9 cellular contexts compared by ENCODE assay signal in genomic region chr17:7042507-7043194, GRCh38. TPM values are rescaled to one million over a fixed set of nuclear protein-coding genes. Genes with fewer than 3 reads are reported as not detected.
DNase-seq lines count a peak whose midpoint lies in the region; ATAC-seq and TF ChIP-seq lines count a peak whose summit lies in the region.
"Had no signal": no experiment of that assay in that cellular context is flagged by ENCODE, and none has a peak within 500 bp of the region (broad histone marks: within the 10 kb centered on the region; RNA-seq: fewer than 3 reads in every experiment).

No MANE protein-coding gene starts in this region.

- no peaks in the 10 kb centered on the region for H3K27me3 ChIP-seq in upper lobe of right lung
- peaks cover 57% of the 10 kb centered on the region for H3K27me3 ChIP-seq in gastroesophageal sphincter

- TF ChIP-seq POLR2A in gastroesophageal sphincter (IDR thresholded peaks at IDR 0.05) = no peak

- peak overlapping the region; percentile 63 for H3K4me3 Mint-ChIP-seq in chondrocyte (ENCODE audit: unreplicated experiment)

- WGBS in gastroesophageal sphincter (ENCODE audit: low coverage in 1 of 2), 2 donors = 20% methylated on average over 9 of the region's 52 CpGs; no CpG with 5 or more reads in 1 of the 2 donors

- TF ChIP-seq EP300 in gastroesophageal sphincter (IDR thresholded peaks at IDR 0.05) = no peak

- intact Hi-C loops in mucosa of descending colon (cut with DNase I, micrococcal nuclease) = no loop called here
- intact Hi-C loops in upper lobe of right lung (cut with DNase I) = no loop called here

- peaks cover 20% of the 10 kb centered on the region for H3K4me1 Mint-ChIP-seq in chondrocyte (ENCODE audit: low read depth)

- H3K4me1 ChIP-seq in mucosa of descending colon (ENCODE audit: low read depth) (peaks cover 37% of the 10 kb centered on the region), upper lobe of right lung (peaks cover 37% of the 10 kb centered on the region), gastroesophageal sphincter (peaks cover 0 to 45% (median 25%) of the 10 kb centered on the region in 3 donors)

- TF ChIP-seq CTCF in chondrocyte (IDR thresholded peaks at IDR 0.05) = no peak
- TF ChIP-seq CTCF in mucosa of descending colon (IDR thresholded peaks at IDR 0.05) = no peak
- no peak for TF ChIP-seq CTCF in upper lobe of right lung (IDR thresholded peaks at IDR 0.05)
- no peak for TF ChIP-seq CTCF in gastroesophageal sphincter (IDR thresholded peaks at IDR 0.05)

- DNase-seq in activated CD4-positive, CD25-positive, alpha-beta regulatory T cell treated with anti-CD3 and anti-CD28 coated beads, Interleukin-2, amount 50 U/mL, for 72 hours = peak; percentile 55
- DNase-seq in chondrocyte (ENCODE audit: low spot score) = no peak
- DNase-seq in mucosa of descending colon = peak in 2 of 3 donors; percentile 50 to 62
- DNase-seq in upper lobe of right lung = no peak
- DNase-seq: NCI-H2029 treated with DMSO at 0.1 percent for 48 hours had no signal

- H3K36me3 Mint-ChIP-seq in chondrocyte (ENCODE audit: low read depth) = no peaks in the 10 kb centered on the region

- no peak for ATAC-seq in activated CD4-positive, CD25-positive, alpha-beta regulatory T cell treated with anti-CD3 and anti-CD28 coated beads, Interleukin-2, amount 50 U/mL, for 24 hours
- no peak for ATAC-seq in mucosa of descending colon
- no peak for ATAC-seq in upper lobe of right lung
- ATAC-seq in gastroesophageal sphincter = no peak
- no peak for ATAC-seq in HG02623 (IDR thresholded peaks at IDR 0.05; ENCODE audit: unreplicated experiment)
- ATAC-seq in GM18873 (IDR thresholded peaks at IDR 0.05; ENCODE audit: low FRiP score, unreplicated experiment) = no peak

- H3K36me3 ChIP-seq in mucosa of descending colon (ENCODE audit: low read depth) (no peaks in the 10 kb centered on the region), upper lobe of right lung (no peaks in the 10 kb centered on the region), gastroesophageal sphincter (no peaks in the 10 kb centered on the region)

- no peaks in the 10 kb centered on the region for H3K9me3 Mint-ChIP-seq in chondrocyte (ENCODE audit: low read depth)

- H3K27me3 Mint-ChIP-seq in chondrocyte (ENCODE audit: low read depth) = peaks cover 6% of the 10 kb centered on the region

- H3K27ac ChIP-seq in upper lobe of right lung (peak overlapping the region; percentile 52), gastroesophageal sphincter (peak overlapping the region in 1 of 4 donors; percentile 66)

- no peak overlapping the region for H3K4me3 ChIP-seq in mucosa of descending colon
- peak overlapping the region; percentile 55 for H3K4me3 ChIP-seq in upper lobe of right lung
- peak overlapping the region in 1 of 2 donors; percentile 54 for H3K4me3 ChIP-seq in gastroesophageal sphincter

- H3K9me3 ChIP-seq in mucosa of descending colon (no peaks in the 10 kb centered on the region), upper lobe of right lung (no peaks in the 10 kb centered on the region), gastroesophageal sphincter (no peaks in the 10 kb centered on the region)

- H3K27ac Mint-ChIP-seq in chondrocyte (ENCODE audit: unreplicated experiment) = no peak overlapping the region

RNA-seq across cellular contexts. Expression of gene SLC16A11, which starts 1.2 kb away (rescaled TPM):
- 0.41 to 0.85 TPM (median 0.47 TPM) in 3 replicates for total RNA-seq in chondrocyte
- 1 to 10 TPM in 2 of 3 donors, under 1 TPM in 1; 0.55 to 1.7 (median 1.3) TPM for total RNA-seq in mucosa of descending colon
- total RNA-seq in upper lobe of right lung = 6.8 TPM
- under 1 TPM in 3 of 4 donors, not detected in 1; 0.32 to 0.54 (median 0.39) TPM for total RNA-seq in gastroesophageal sphincter

RNA-seq across cellular contexts. Expression of gene SLC16A13, which starts 6.8 kb away (rescaled TPM):
- total RNA-seq in chondrocyte (3.5 to 5.4 TPM (median 4.8 TPM) in 3 replicates), mucosa of descending colon (1 to 10 TPM; 3.8 to 7.3 (median 6.6) TPM), upper lobe of right lung (10.1 TPM), gastroesophageal sphincter (under 1 TPM in 3 of 4 donors, not detected in 1; 0.58 to 0.81 (median 0.72) TPM)

RNA-seq across cellular contexts. Expression of gene BCL6B, which starts 19.8 kb away (rescaled TPM):
- total RNA-seq in chondrocyte (not detected in 3 replicates), mucosa of descending colon (1 to 10 TPM; 2.5 to 9.2 (median 2.8) TPM), upper lobe of right lung (42.6 TPM), gastroesophageal sphincter (1 to 10 TPM in 3 of 4 donors, under 1 TPM in 1; 0.93 to 3.9 (median 3.3) TPM)

RNA-seq across cellular contexts. Expression of gene RNASEK, which starts 30.2 kb away (rescaled TPM):
- total RNA-seq in chondrocyte (241 to 266 TPM (median 259 TPM) in 3 replicates), mucosa of descending colon (100 to 1,000 TPM; 169 to 201 (median 185) TPM), upper lobe of right lung (284 TPM), gastroesophageal sphincter (100 to 1,000 TPM; 150 to 211 (median 170) TPM)

RNA-seq across cellular contexts. Expression of gene CLEC10A, which starts 37.4 kb away (rescaled TPM):
- total RNA-seq in chondrocyte (not detected in 3 replicates), mucosa of descending colon (10 to 100 TPM in 1 of 3 donors, 1 to 10 TPM in 2; 3.1 to 15.1 (median 8.9) TPM), upper lobe of right lung (12.6 TPM), gastroesophageal sphincter (10 to 100 TPM in 2 of 4 donors, 1 to 10 TPM in 2; 3.8 to 25.6 (median 11.3) TPM)

Comparison
In these comparisons a context has a peak if more than half of its experiments do, and no peak if none do; other contexts are left out.
1. DNase-seq: peak in activated CD4-positive, CD25-positive, alpha-beta regulatory T cell treated with anti-CD3 and anti-CD28 coated beads, Interleukin-2, amount 50 U/mL, for 72 hours (single experiment) and mucosa of descending colon (2 of 3); none in chondrocyte (single experiment) and upper lobe of right lung (single experiment).